ENCODE assay signal across 8 cellular contexts in the genomic region with DNA sequence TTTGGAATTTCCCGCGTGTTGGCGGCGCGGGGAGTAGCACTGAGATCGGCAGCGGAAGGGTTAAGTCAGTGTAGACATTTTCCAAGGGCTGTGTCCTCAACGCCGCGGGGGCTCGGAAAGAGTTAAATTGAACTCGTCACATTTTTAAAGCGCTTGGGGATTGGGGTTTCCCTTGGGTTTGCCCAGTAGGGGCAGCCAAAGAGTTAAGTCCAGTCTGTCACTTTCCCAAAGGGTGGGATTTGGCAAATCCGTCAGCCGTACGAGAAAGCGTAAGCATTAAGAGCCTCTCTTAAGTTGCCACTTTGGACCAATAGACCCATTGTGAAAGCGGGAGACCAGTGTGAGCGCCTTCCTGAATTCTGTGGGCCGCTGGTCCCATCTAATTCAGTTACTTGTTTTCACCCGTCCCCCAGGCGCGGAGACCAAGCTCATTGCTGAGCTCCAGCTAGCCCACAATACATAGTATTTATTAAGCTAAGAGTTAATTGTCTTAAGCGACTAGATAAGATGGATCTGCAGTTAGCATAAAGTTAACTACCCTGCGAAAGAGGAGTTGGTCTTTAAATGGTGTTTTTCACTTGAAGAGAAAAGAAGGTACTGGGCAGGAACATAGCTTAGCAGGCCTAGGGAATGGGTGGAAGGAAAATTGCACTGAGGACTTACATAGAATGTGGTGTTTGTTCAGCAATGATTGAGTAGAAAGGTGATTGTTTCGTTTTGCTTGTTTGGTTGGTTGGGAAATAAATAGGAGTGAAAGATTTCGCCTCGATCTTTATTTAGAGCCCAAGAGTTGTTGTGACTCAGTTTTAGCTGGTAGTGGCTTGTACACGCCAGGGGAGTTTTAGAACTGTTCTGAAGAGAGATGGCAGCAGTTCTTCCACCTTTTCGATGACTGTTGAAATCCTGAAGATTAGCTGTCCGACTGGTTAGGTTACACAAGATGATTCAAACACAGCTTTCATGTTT. TPM values are rescaled to one million over a fixed set of nuclear protein-coding genes. Genes with fewer than 3 reads are reported as not detected.
DNase-seq lines count a peak whose midpoint lies in the region; ATAC-seq, FAIRE-seq and TF ChIP-seq lines count a peak whose summit lies in the region.

No MANE protein-coding gene starts in this region.

- DNase-seq in SK-N-DZ (ENCODE audit: low spot score) (peak; percentile 34), K562 (ENCODE audit: extremely low read depth in 1 of 4, low spot score in 3 of 4) (peak in 2 of 4 experiments; percentile 64 to 73), iPS DF 19.7 (ENCODE audit: low read depth, low spot score) (peak; percentile 17), retinal pigment epithelial cell (ENCODE audit: low read depth) (peak; percentile 59), NCI-H1105 (lab: John Stamatoyannopoulos, UW) (no peak)

- H3K9ac ChIP-seq in K562 (ENCODE audit: insufficient read depth in 1 of 2, low read depth in 2 of 2, low read length in 2 of 2): peak overlapping the region; percentile 96

- whole genome bisulfite sequencing in K562 (ENCODE audit: insufficient coverage, low coverage, missing lambda C conversion rate): under 1% methylated on average over 31 of the region's 31 CpGs

- TF ChIP-seq CTCF in K562 (IDR thresholded peaks at IDR 0.05 in 2 of 3, conservative IDR thresholded peaks at IDR 0.05 in 1 of 3; ENCODE audit: insufficient read depth in 2 of 3, low read depth in 1 of 3, low read length in 3 of 3) (peak in 1 of 3 experiments; percentile 13; a peak in 2 of 6 replicates), retinal pigment epithelial cell (conservative IDR thresholded peaks at IDR 0.05; ENCODE audit: low read depth, low read length) (peak; percentile 9)

- H3K79me2 ChIP-seq in ACC112 (ENCODE audit: control insufficient read depth, insufficient read depth, low read length, unreplicated experiment) (peaks cover 55% of the 10 kb centered on the region), K562 (ENCODE audit: control insufficient read depth, insufficient read depth, low read length) (peaks cover 62% of the 10 kb centered on the region)

- BruUV-seq in K562 (replicated peaks; lab: Mats Ljungman, UMichigan): TSS peak; percentile 42

- ATAC-seq in GM18511 (IDR thresholded peaks at IDR 0.05; ENCODE audit: unreplicated experiment) (peak; percentile 25), HG03135 (IDR thresholded peaks at IDR 0.05; ENCODE audit: unreplicated experiment) (peak; percentile 11), K562 (peak; percentile 68)

- in situ Hi-C loops in K562 (cut with MboI): no loop called here

- H2AFZ ChIP-seq in ACC112 (ENCODE audit: low read length, unreplicated experiment) (peak overlapping the region; percentile 31), K562 (ENCODE audit: low read depth, low read length) (peak overlapping the region; percentile 19)

- TF ChIP-seq RAD21 in K562 (CRISPR knock-in tag; conservative IDR thresholded peaks at IDR 0.05 in 1 of 2, IDR thresholded peaks at IDR 0.05 in 1 of 2): peak in 1 of 2 experiments; percentile 19; a peak in 1 of 4 replicates

- H3K4me3 ChIP-seq in ACC112 (ENCODE audit: low read depth, low read length) (peak overlapping the region; percentile 88), K562 (peak overlapping the region; percentile 99), retinal pigment epithelial cell (ENCODE audit: low read length) (peak overlapping the region; percentile 97)

- H3K9me1 ChIP-seq in K562 (ENCODE audit: control insufficient read depth, insufficient read depth, low read length): no peaks in the 10 kb centered on the region

- H4K20me1 ChIP-seq in K562 (replicated peaks; ENCODE audit: control insufficient read depth, insufficient read depth, low read length): peaks cover 16% of the 10 kb centered on the region

- FAIRE-seq in K562 (lab: Jason Lieb, UNC): peak; percentile 32

- H3K36me3 ChIP-seq in ACC112 (ENCODE audit: insufficient read depth, low read length): no peaks in the 10 kb centered on the region; the same call in 1 of the 2 replicates
- peaks cover 10% of the 10 kb centered on the region; the same call in 2 of the 3 replicates for H3K36me3 ChIP-seq in K562 (ENCODE audit: control insufficient read depth, insufficient read depth, low read length)

- no peak for TF ChIP-seq POLR2A in K562 (conservative IDR thresholded peaks at IDR 0.05)

- intact Hi-C loops in K562 (cut with micrococcal nuclease): loop anchor here (2.0 to 5.0 kb wide), 2 partner anchors 41 to 64 kb away; partner anchors contain the start of gene EDEM1

- H3K9me3 ChIP-seq in K562 (replicated peaks; ENCODE audit: control insufficient read depth, insufficient read depth, low read depth, low read length): no peaks in the 10 kb centered on the region

- H3K4me1 ChIP-seq in ACC112 (ENCODE audit: control insufficient read depth, insufficient read depth, low read length, unreplicated experiment) (peaks cover 28% of the 10 kb centered on the region), K562 (replicated peaks in 1 of 2; ENCODE audit: control insufficient read depth in 2 of 2, insufficient read depth in 2 of 2, low read length in 2 of 2) (peaks cover 19 to 21% of the 10 kb centered on the region in 2 experiments)

- no peak for TF ChIP-seq EP300 in K562 (IDR thresholded peaks at IDR 0.05; ENCODE audit: low read length)

- POLR2A ChIA-PET in K562 (lab: Yijun Ruan, JAX): interaction anchor here (0.6 to 4.4 kb wide), 14 partner anchors 10 to 629 kb away, joined by 3 to 32 read pairs (median 4); partner anchors contain the start of genes BHLHE40, EDEM1 and ITPR1

- CTCF ChIA-PET in K562 (lab: Yijun Ruan, JAX; ENCODE audit: low intra/inter-chr PET ratio): interaction anchor here (1.0 to 1.6 kb wide), 3 partner anchors 13 to 143 kb away, joined by 3 to 6 read pairs (median 5); partner anchors contain the start of gene BHLHE40

- H3K27ac ChIP-seq in ACC112 (ENCODE audit: low read depth, low read length): peak overlapping the region; percentile 83
- H3K27ac ChIP-seq in K562 (ENCODE audit: extremely low read depth, low read depth, low read length): peak overlapping the region; percentile 92

- peak overlapping the region; percentile 93 for H3K4me2 ChIP-seq in K562 (ENCODE audit: insufficient read depth, low read length)

- H3K27me3 ChIP-seq in ACC112 (ENCODE audit: insufficient read depth, low read length): no peaks in the 10 kb centered on the region
- H3K27me3 ChIP-seq in K562 (ENCODE audit: control insufficient read depth in 2 of 2, insufficient read depth in 2 of 2, low read length in 2 of 2): no peaks in the 10 kb centered on the region

TF ChIP-seq in K562, 482 proteins besides CTCF, POLR2A, EP300 and RAD21 (continues in another document):
- TF ChIP-seq HMGN3 (IDR thresholded peaks at IDR 0.05; ENCODE audit: borderline replicate concordance, extremely low read depth, insufficient read length, low read depth, low read length) (no peak), XRCC5 (IDR thresholded peaks at IDR 0.05; ENCODE audit: low read depth, low read length) (0 out of 2 replicates have a peak, but pooled peaks have one; percentile 37), RCOR1 (IDR thresholded peaks at IDR 0.05; ENCODE audit: borderline replicate concordance in 1 of 2, low read depth in 2 of 2, low read length in 2 of 2) (no peak), CBX3 (IDR thresholded peaks at IDR 0.05; ENCODE audit: borderline replicate concordance in 1 of 2, low read length in 2 of 2) (0 out of 3 replicates have a peak, but pooled peaks of 1 of the 2 experiments have one; percentile 29), PRDM10 (IDR thresholded peaks at IDR 0.05; ENCODE audit: partially characterized antibody) (peak; percentile 62)

RNA-seq across cellular contexts. Expression of gene ARL8B, which starts 0.9 kb away (rescaled TPM):
- polyA plus RNA-seq in SK-N-DZ (2014; cell fraction: cytosol; rRNA removed): 68.0 and 71.1 TPM in 2 replicates
- 39.2 and 49.2 TPM in 2 replicates for polyA plus RNA-seq in SK-N-DZ (2014; cell fraction: nucleus; rRNA removed)
- total RNA-seq in K562 (2011; cell fraction: chromatin; rRNA removed; ENCODE audit: low replicate concordance): 56.8 and 107 TPM in 2 replicates
- 39.1 and 40.5 TPM in 2 replicates for total RNA-seq in K562 (2011; cell fraction: nucleolus; rRNA removed)
- 58.4 and 98.3 TPM in 2 replicates for total RNA-seq in K562 (2011; cell fraction: nucleoplasm; rRNA removed)
- 26.7 and 28.5 TPM in 2 replicates for total RNA-seq in K562 (2014; rRNA removed)
- 85.8 and 97.1 TPM in 2 replicates for total RNA-seq in K562 (2014; rRNA removed; fragmentation: Illumina TruSeq; extraction: Trizol)
- 86.1 and 96.4 TPM in 2 replicates for total RNA-seq in K562 (2015; rRNA removed; fragmentation: Illumina TruSeq; extraction: Trizol)
- 73.1 and 77.2 TPM in 2 replicates for total RNA-seq in K562 (2021)
- polyA plus RNA-seq in K562 (2011; rRNA removed): 54.2 and 92.2 TPM in 2 replicates
- 25.6 and 49.0 TPM in 2 replicates for polyA plus RNA-seq in K562 (2011; cell fraction: cytosol; rRNA removed)
- polyA plus RNA-seq in K562 (2011; cell fraction: nucleus; rRNA removed): 51.2 and 66.2 TPM in 2 replicates
- polyA plus RNA-seq in K562 (2012): 72.7 and 118 TPM in 2 replicates
- 79.2 and 99.4 TPM in 2 replicates for polyA plus RNA-seq in K562 (2014; fragmentation: Illumina TruSeq; extraction: Trizol)
- 10 to 100 TPM; 47.8 to 49.6 TPM for polyA plus RNA-seq in K562 (2014; fragmentation: Nextera tagmentation; extraction: Ambion mirVana)
- 42.3 and 58.0 TPM in 2 replicates for polyA plus RNA-seq in K562 (2014; rRNA removed)
- polyA minus RNA-seq in K562 (2011; rRNA and poly(A)+ RNA removed): 37.4 and 44.6 TPM in 2 replicates
- 36.6 and 38.2 TPM in 2 replicates for polyA minus RNA-seq in K562 (2011; cell fraction: cytosol; rRNA and poly(A)+ RNA removed)
- polyA minus RNA-seq in K562 (2011; cell fraction: nucleus; rRNA and poly(A)+ RNA removed): 20.3 and 24.0 TPM in 2 replicates

Comparison
In these comparisons a context has a peak if more than half of its experiments do, and no peak if none do; other contexts are left out.
1. ATAC-seq: peak in every context shown above with its lines; median percentile 68 in K562; 25 in GM18511; 11 in HG03135.